In genomic region chr4:114383721-114384120, GRCh38 we compare ENCODE assay signal across 11 cellular contexts.
A peak's percentile ranks its signal among the peaks of the same experiment; 100 is the strongest.
DNase-seq lines count a peak whose midpoint lies in the region; ATAC-seq, FAIRE-seq and TF ChIP-seq lines count a peak whose summit lies in the region.
"Had no signal": no experiment of that assay in that cellular context is flagged by ENCODE, and none has a peak within 500 bp of the region (broad histone marks: within the 10 kb centered on the region; RNA-seq: fewer than 3 reads in every experiment).

No MANE protein-coding gene starts in this region.

- H3K9ac ChIP-seq in H1 (replicated peaks in 1 of 4; ENCODE audit: extremely low read depth in 1 of 4, low read depth in 3 of 4, low read length in 3 of 4): no peak overlapping the region

- TF ChIP-seq EP300 in H1 (IDR thresholded peaks at IDR 0.05; ENCODE audit: borderline replicate concordance in 1 of 2, low read depth in 2 of 2, low read length in 2 of 2): no peak

- no peak overlapping the region for H2BK15ac ChIP-seq in H1 (ENCODE audit: low read length)

- no peak overlapping the region for H3K4me2 ChIP-seq in H1 (ENCODE audit: insufficient read depth in 1 of 2, low read depth in 2 of 2, low read length in 2 of 2)

- no peaks in the 10 kb centered on the region for H3K79me1 ChIP-seq in H1 (ENCODE audit: low read depth, low read length)

- no peak overlapping the region for H4K8ac ChIP-seq in H1 (ENCODE audit: extremely low read depth, insufficient read depth, low read length)

- H4K5ac ChIP-seq in H1 (ENCODE audit: insufficient read length, low read depth, low read length): no peak overlapping the region

- no peak overlapping the region for H3K14ac ChIP-seq in H1 (ENCODE audit: insufficient read length)

- peak overlapping the region; percentile 25; the same call in 1 of the 2 replicates for H2AFZ ChIP-seq in H1 (ENCODE audit: low read length)

- CTCF ChIA-PET in BJ (lab: Yijun Ruan, JAX): interaction anchor here (0.6 to 4.7 kb wide), 11 partner anchors 10 to 1278 kb away, joined by 3 to 33 read pairs (median 4); no protein-coding TSS in a partner anchor
- CTCF ChIA-PET in H1 (lab: Charles Lee; ENCODE audit: partially characterized antibody): interaction anchor here (0.7 to 2.5 kb wide), 12 partner anchors 8 to 434 kb away, joined by 3 to 8 read pairs (median 4); no protein-coding TSS in a partner anchor

- no peak overlapping the region for H3K23ac ChIP-seq in H1 (ENCODE audit: insufficient read length)

- H3K23me2 ChIP-seq in H1 (ENCODE audit: low read depth, low read length): no peaks in the 10 kb centered on the region

- POLR2A ChIA-PET in BJ (lab: Charles Lee): interaction anchor here (0.7 kb wide), 1 partner anchor 498 kb away, joined by 5 read pairs; no protein-coding TSS in a partner anchor
- POLR2A ChIA-PET in H1 (lab: Charles Lee; ENCODE audit: partially characterized antibody): no interaction called here

- no peaks in the 10 kb centered on the region for H3K4me1 ChIP-seq in H1 (replicated peaks in 1 of 4; ENCODE audit: control insufficient read depth in 3 of 4, insufficient read depth in 4 of 4, low read length in 3 of 4)
- no peaks in the 10 kb centered on the region for H3K4me1 ChIP-seq in effector memory CD4-positive, alpha-beta T cell (ENCODE audit: control insufficient read depth, insufficient read depth, low read length, poor library complexity, severe bottlenecking)
- H3K4me1 ChIP-seq: upper lobe of left lung had no signal

- DNase-seq in BJ (ENCODE audit: low read depth): peak; percentile 56
- peak; percentile 58 for DNase-seq in NCI-H226
- DNase-seq in H1 (ENCODE audit: low read depth in 1 of 2, low spot score in 2 of 2): no peak
- peak; percentile 92 for DNase-seq in myocyte (ENCODE audit: low read depth)
- DNase-seq in effector memory CD4-positive, alpha-beta T cell: no peak
- DNase-seq: NCI-H524, upper lobe of left lung had no signal

- H2BK20ac ChIP-seq in H1 (ENCODE audit: low read length): no peak overlapping the region

- no peak overlapping the region for H2BK12ac ChIP-seq in H1 (ENCODE audit: low read depth, low read length)

- no peak overlapping the region for H3K18ac ChIP-seq in H1 (ENCODE audit: extremely low read depth, low read length)

- no peak overlapping the region for H2BK120ac ChIP-seq in H1 (replicated peaks; ENCODE audit: low read depth, low read length)

- H3K4me3 ChIP-seq in BJ (ENCODE audit: low read depth, low read length) (no peak overlapping the region), H1 (ENCODE audit: extremely low read depth in 1 of 4, insufficient read depth in 2 of 4, low read depth in 3 of 4, low read length in 4 of 4) (no peak overlapping the region)
- no peak overlapping the region for H3K4me3 ChIP-seq in effector memory CD4-positive, alpha-beta T cell (ENCODE audit: insufficient read depth, low read depth, low read length, poor library complexity, severe bottlenecking)
- H3K4me3 ChIP-seq: upper lobe of left lung had no signal

- TF ChIP-seq POLR2A in H1 (IDR thresholded peaks at IDR 0.05; ENCODE audit: control extremely low read depth in 1 of 2, low read depth in 2 of 2, low read length in 2 of 2): no peak

- no peak overlapping the region for H3K27ac ChIP-seq in H1 (ENCODE audit: low read depth, low read length)
- no peak overlapping the region for H3K27ac ChIP-seq in effector memory CD4-positive, alpha-beta T cell (ENCODE audit: insufficient read depth, low read length, poor library complexity, severe bottlenecking)
- H3K27ac ChIP-seq: upper lobe of left lung had no signal

- no peak overlapping the region for H4K91ac ChIP-seq in H1 (replicated peaks; ENCODE audit: insufficient read length, low read length)

- no peak for TF ChIP-seq RAD21 in H1 (IDR thresholded peaks at IDR 0.05 in 1 of 2, conservative IDR thresholded peaks at IDR 0.05 in 1 of 2; ENCODE audit: low read depth in 2 of 2, low read length in 2 of 2)

- TF ChIP-seq CTCF in BJ (IDR thresholded peaks at IDR 0.05; ENCODE audit: insufficient read depth, low read depth, low read length): no peak
- TF ChIP-seq CTCF in H1 (IDR thresholded peaks at IDR 0.05; ENCODE audit: control extremely low read depth in 1 of 3, insufficient read depth in 1 of 3, low read depth in 1 of 3, low read length in 3 of 3): no peak

- H2BK5ac ChIP-seq in H1 (ENCODE audit: low read depth, low read length): no peak overlapping the region

- peaks cover 7% of the 10 kb centered on the region for H3K27me3 ChIP-seq in BJ (ENCODE audit: control insufficient read depth, insufficient read depth, low read length)
- H3K27me3 ChIP-seq in H1 (replicated peaks in 1 of 4; ENCODE audit: control insufficient read depth in 3 of 4, extremely low read depth in 1 of 4, insufficient read depth in 3 of 4, low read length in 3 of 4): no peaks in the 10 kb centered on the region
- no peaks in the 10 kb centered on the region for H3K27me3 ChIP-seq in effector memory CD4-positive, alpha-beta T cell (replicated peaks; ENCODE audit: control insufficient read depth, insufficient read depth, low read length, poor library complexity, severe bottlenecking)
- H3K27me3 ChIP-seq: upper lobe of left lung had no signal

- no peaks in the 10 kb centered on the region for H3K9me3 ChIP-seq in H1 (ENCODE audit: insufficient read depth in 2 of 2, low read depth in 1 of 2, low read length in 1 of 2)
- H3K9me3 ChIP-seq in effector memory CD4-positive, alpha-beta T cell (ENCODE audit: control insufficient read depth, low read length): no peaks in the 10 kb centered on the region
- H3K9me3 ChIP-seq: upper lobe of left lung had no signal

- no peak overlapping the region for H3K4ac ChIP-seq in H1 (replicated peaks; ENCODE audit: insufficient read length, low read depth, low read length)

- H2AK5ac ChIP-seq in H1 (ENCODE audit: low read depth, low read length): no peak overlapping the region

- ATAC-seq in HG03520 (IDR thresholded peaks at IDR 0.05; ENCODE audit: unreplicated experiment) (no peak), HG02852 (IDR thresholded peaks at IDR 0.05; ENCODE audit: unreplicated experiment) (no peak), HG03135 (IDR thresholded peaks at IDR 0.05; ENCODE audit: unreplicated experiment) (no peak)

- no peak for FAIRE-seq in H1 (lab: Jason Lieb, UNC)
- FAIRE-seq: GM12891 had no signal

- no peak overlapping the region for H3K56ac ChIP-seq in H1 (replicated peaks; ENCODE audit: insufficient read length, low read depth, low read length)

- H4K20me1 ChIP-seq in H1 (replicated peaks in 1 of 2; ENCODE audit: control insufficient read depth in 1 of 2, insufficient read depth in 2 of 2, low read length in 2 of 2): no peaks in the 10 kb centered on the region

- no peaks in the 10 kb centered on the region for H3K36me3 ChIP-seq in BJ (ENCODE audit: control insufficient read depth, insufficient read depth, low read length)
- no peaks in the 10 kb centered on the region for H3K36me3 ChIP-seq in H1 (ENCODE audit: control insufficient read depth in 2 of 4, insufficient read depth in 4 of 4, low read length in 3 of 4)
- H3K36me3 ChIP-seq in effector memory CD4-positive, alpha-beta T cell (ENCODE audit: control insufficient read depth, insufficient read depth, low read length): no peaks in the 10 kb centered on the region
- H3K36me3 ChIP-seq: upper lobe of left lung had no signal

- H3K79me2 ChIP-seq in H1 (ENCODE audit: control insufficient read depth in 1 of 2, insufficient read depth in 2 of 2, low read length in 2 of 2): no peaks in the 10 kb centered on the region

- 94% methylated on average over 1 of the region's 1 CpG; no CpG with 5 or more reads in 1 of the 2 experiments for WGBS in H1 (ENCODE audit: extremely low coverage in 1 of 2, insufficient coverage in 1 of 2, insufficient read length in 1 of 2, insufficient replicate concordance in 2 of 2, low coverage in 1 of 2, low lambda C conversion rate in 2 of 2, missing lambda C conversion rate in 1 of 2), 2 experiments

TF ChIP-seq in H1, 55 proteins besides CTCF, POLR2A, EP300 and RAD21:
- no peak for TF ChIP-seq SP1 (IDR thresholded peaks at IDR 0.05; ENCODE audit: low read depth, low read length)
- no peak for TF ChIP-seq JUN (IDR thresholded peaks at IDR 0.05; ENCODE audit: low read depth, low read length)
- no peak for TF ChIP-seq PHF8 (conservative IDR thresholded peaks at IDR 0.05; ENCODE audit: low read depth, low read length)

Comparison
In these comparisons a context has a peak if more than half of its experiments do, and no peak if none do; other contexts are left out.
1. DNase-seq: peak in BJ (single experiment), NCI-H226 (single experiment) and myocyte (single experiment); none in H1 (0 of 2) and effector memory CD4-positive, alpha-beta T cell (0 of 3).